8 cellular contexts compared by ENCODE assay signal in genomic region chr6:99458319-99458718, GRCh38.
A peak's percentile ranks its signal among the peaks of the same experiment; 100 is the strongest.
DNase-seq lines count a peak whose midpoint lies in the region; ATAC-seq and TF ChIP-seq lines count a peak whose summit lies in the region.

No MANE protein-coding gene starts in this region.

- peak overlapping the region; percentile 29 for H3K27ac Mint-ChIP-seq in memory B cell

- no peak overlapping the region for H3K4me3 ChIP-seq in KMS-11 (IDR thresholded peaks at IDR 0.05; ENCODE audit: insufficient read depth, low read depth, low read length)

- H3K36me3 ChIP-seq in KMS-11 (ENCODE audit: insufficient read depth), result no peaks in the 10 kb centered on the region

- no peak overlapping the region for H3K4me3 Mint-ChIP-seq in memory B cell

- TF ChIP-seq CTCF in KMS-11 (conservative IDR thresholded peaks at IDR 0.05; ENCODE audit: low read depth, low read length), result peak; percentile 36; the same call in 1 of the 2 replicates
- no peak for TF ChIP-seq CTCF in GM10248 (IDR thresholded peaks at IDR 0.05; ENCODE audit: control extremely low read depth, extremely low read depth, low read depth, missing control alignments)

- H3K9me3 Mint-ChIP-seq in memory B cell, result no peaks in the 10 kb centered on the region

- H3K36me3 Mint-ChIP-seq in memory B cell, result peaks cover 16% of the 10 kb centered on the region

- no peak overlapping the region for H3K9ac ChIP-seq in KMS-11

- DNase-seq in DMS 273 (lab: John Stamatoyannopoulos, UW; ENCODE audit: unreplicated experiment) (peak; percentile 75), DMS 273 treated with DMSO at 0.1 percent for 48 hours (lab: John Stamatoyannopoulos, UW) (no peak), astrocyte of the hippocampus (ENCODE audit: low read depth, low spot score) (peak; percentile 16), memory B cell (ENCODE audit: low spot score in 2 of 2) (no peak), GM10248 (ENCODE audit: extremely low spot score) (no peak), HPDE6-E6E7 (ENCODE audit: extremely low spot score) (no peak)
- DNase-seq in activated CD4-positive, alpha-beta T cell treated with anti-CD3 and anti-CD28 coated beads, Interleukin-2, amount 50 U/mL, for 4 hours, result no peak

- no peaks in the 10 kb centered on the region for H3K27me3 Mint-ChIP-seq in memory B cell

- H3K4me1 Mint-ChIP-seq in memory B cell, result no peaks in the 10 kb centered on the region

- no peak for ATAC-seq in memory B cell (ENCODE audit: low read depth)

- no peaks in the 10 kb centered on the region for H3K27me3 ChIP-seq in KMS-11 (ENCODE audit: insufficient read depth, low read depth)

- no peak overlapping the region for H3K27ac ChIP-seq in KMS-11

- CTCF ChIA-PET in GM10248 (lab: Yijun Ruan, JAX), result interaction anchor here (0.9 to 2.0 kb wide), 7 partner anchors 9 to 128 kb away, joined by 3 to 6 read pairs (median 3); no protein-coding TSS in a partner anchor

- no peaks in the 10 kb centered on the region for H3K79me2 ChIP-seq in KMS-11 (ENCODE audit: insufficient read depth, low read depth)

- H4K20me1 ChIP-seq in KMS-11 (ENCODE audit: insufficient read depth), result no peaks in the 10 kb centered on the region

- H2AFZ ChIP-seq in KMS-11 (ENCODE audit: low read depth), result no peak overlapping the region

- POLR2A ChIA-PET in GM10248 (lab: Yijun Ruan, JAX), result interaction anchor here (0.6 kb wide), 1 partner anchor 40 kb away, joined by 5 read pairs; no protein-coding TSS in a partner anchor

- no peaks in the 10 kb centered on the region for H3K4me1 ChIP-seq in KMS-11 (ENCODE audit: low read depth, poor library complexity, severe bottlenecking)

- H3K4me2 ChIP-seq in KMS-11, result no peak overlapping the region

Comparison
In these comparisons a context has a peak if more than half of its experiments do, and no peak if none do; other contexts are left out.
1. DNase-seq: peak in DMS 273 (single experiment) and astrocyte of the hippocampus (single experiment); none in DMS 273 treated with DMSO at 0.1 percent for 48 hours (single experiment), memory B cell (0 of 2), activated CD4-positive, alpha-beta T cell treated with anti-CD3 and anti-CD28 coated beads, Interleukin-2, amount 50 U/mL, for 4 hours (0 of 2), GM10248 (single experiment) and HPDE6-E6E7 (single experiment).